Comparison of ENCODE assay signal across 23 cellular contexts in the genomic region with DNA sequence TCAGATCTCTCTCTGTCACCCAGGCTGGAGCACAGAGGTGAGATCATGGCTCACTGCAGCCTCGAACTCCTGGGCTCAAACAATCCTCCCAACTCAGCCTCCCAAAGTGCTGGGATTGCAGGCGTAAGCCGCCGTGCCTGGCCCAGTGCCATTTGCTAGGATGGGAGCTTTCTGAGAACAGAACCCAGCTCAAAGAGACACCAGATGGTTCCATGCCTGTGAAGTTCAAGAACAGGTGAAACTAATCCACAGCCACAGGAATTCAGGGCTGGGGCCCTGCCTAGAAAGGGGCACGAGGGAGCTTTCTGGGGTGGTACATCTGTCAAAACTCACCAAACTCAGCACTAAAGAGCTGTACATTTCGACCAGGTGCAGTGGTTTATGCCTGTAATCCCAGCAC. TPM values are rescaled to one million over a fixed set of nuclear protein-coding genes. Genes with fewer than 3 reads are reported as not detected.
"Had no signal": no experiment of that assay in that cellular context is flagged by ENCODE, and none has a peak within 500 bp of the region (broad histone marks: within the 10 kb centered on the region; RNA-seq: fewer than 3 reads in every experiment).

No MANE protein-coding gene starts in this region.

- H3K27me3 ChIP-seq: breast epithelium had no signal

- H3K27ac ChIP-seq: breast epithelium had no signal

- DNase-seq: activated CD4-positive, alpha-beta T cell treated with anti-CD3 and anti-CD28 coated beads for 48 hours; activated CD4-positive, alpha-beta T cell treated with anti-CD3 and anti-CD28 coated beads, Interleukin-2, amount 50 U/mL, for 4 hours; activated CD4-positive, CD25-positive, alpha-beta regulatory T cell treated with anti-CD3 and anti-CD28 coated beads, Interleukin-2, amount 50 U/mL, for 72 hours; activated CD8-positive, alpha-beta memory T cell treated with anti-CD3 and anti-CD28 coated beads, Interleukin-2, amount 10 ng/mL, durations not matched to agents 7 days and 5 days; activated effector memory CD4-positive, alpha-beta T cell treated with Interleukin-2 at 50 U/mL for 16 hours; activated naive CD4-positive, alpha-beta T cell; activated T-cell treated with anti-CD3 and anti-CD28 coated beads, Interleukin-2, amount 50 U/mL, for 24 hours; aorta; caudate nucleus; Karpas-422; NCI-H1092; NCI-H1417; NCI-H2029 treated with DMSO at 0.1 percent for 48 hours; NCI-H2227 treated with DMSO at 0.1 percent for 48 hours; NCI-H446 treated with DMSO at 0.1 percent for 48 hours; NCI-H526 treated with DMSO at 0.1 percent for 48 hours; PC-3; SHP77 treated with DMSO at 0.1 percent for 48 hours; T-helper 17 cell; T-helper 9 cell had no signal

- H3K36me3 ChIP-seq: breast epithelium had no signal

- H3K9me3 ChIP-seq: breast epithelium had no signal

- ATAC-seq: activated CD8-positive, alpha-beta memory T cell treated with anti-CD3 and anti-CD28 coated beads, Interleukin-2, amount 10 ng/mL, durations not matched to agents 7 days and 5 days; PC-3; T-helper 17 cell; WTC11 had no signal

- H3K4me3 ChIP-seq: breast epithelium, K562 had no signal

- H3K4me1 ChIP-seq: breast epithelium had no signal

RNA-seq across cellular contexts. Expression of a gene that starts 4.2 kb away (rescaled TPM):
- total RNA-seq: K562, PC-3 had no signal
- polyA plus RNA-seq: K562 had no signal
